In the genomic region with DNA sequence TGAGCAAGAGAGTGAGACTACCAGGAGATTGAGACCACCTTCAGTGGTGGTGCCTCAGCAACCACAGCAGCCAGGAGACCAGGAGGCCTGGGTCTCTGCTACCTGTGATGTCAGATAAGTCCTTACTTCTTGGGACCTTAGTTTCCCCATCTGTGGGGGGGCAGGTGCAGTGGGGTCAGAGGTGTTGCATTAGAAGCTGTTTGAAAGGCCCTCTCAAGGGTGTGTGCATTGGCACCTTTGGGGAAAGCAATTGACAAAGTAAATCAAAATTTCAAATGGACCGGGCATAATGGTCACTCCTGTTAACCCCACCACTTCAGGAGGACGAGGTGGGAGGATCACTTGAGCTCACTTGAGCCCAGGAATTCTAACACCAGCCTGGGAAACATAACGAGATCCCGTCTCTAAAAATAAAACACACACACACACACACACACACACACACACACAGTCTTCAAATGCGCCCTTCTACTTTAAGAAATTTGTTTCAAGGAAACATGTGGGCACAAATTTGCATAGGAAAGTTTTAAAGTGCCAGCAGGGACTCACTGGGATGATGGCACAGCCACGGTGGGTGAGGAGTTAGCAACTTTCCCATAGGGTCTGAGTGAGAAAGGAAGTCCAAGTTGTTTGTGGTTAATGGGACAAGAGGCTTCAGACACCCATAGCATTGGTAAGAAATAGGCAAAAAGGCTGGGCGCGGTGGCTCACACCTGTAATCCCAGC, we compare ENCODE assay signal across 1 cellular context.
TF ChIP-seq lines count a peak whose summit lies in the region.

No MANE protein-coding gene starts in this region.

TF ChIP-seq in GM23338, 12 proteins besides CTCF, POLR2A, EP300 and RAD21:
- no peak for TF ChIP-seq ETS1 (IDR thresholded peaks at IDR 0.05)
- no peak for TF ChIP-seq NANOG (IDR thresholded peaks at IDR 0.05; ENCODE audit: borderline replicate concordance)
- TF ChIP-seq EZH2 (IDR thresholded peaks at IDR 0.05; ENCODE audit: low read depth, unreplicated experiment), result no peak
- TF ChIP-seq ZNF114 (CRISPR knock-in tag; IDR thresholded peaks at IDR 0.05), result no peak
- no peak for TF ChIP-seq ZNF462 (CRISPR knock-in tag; IDR thresholded peaks at IDR 0.05)
- TF ChIP-seq ZNF331 (CRISPR knock-in tag; IDR thresholded peaks at IDR 0.05; ENCODE audit: low read depth), result no peak
- TF ChIP-seq EZH2phosphoT487 (IDR thresholded peaks at IDR 0.05; ENCODE audit: unreplicated experiment), result no peak
- TF ChIP-seq STAT1 (IDR thresholded peaks at IDR 0.05; ENCODE audit: unreplicated experiment), result no peak
- TF ChIP-seq POLR2AphosphoS5 (IDR thresholded peaks at IDR 0.05; ENCODE audit: low read depth), result no peak
- no peak for TF ChIP-seq CREB1 (CRISPR knock-in tag; IDR thresholded peaks at IDR 0.05; ENCODE audit: low read depth)
- TF ChIP-seq JUNB (IDR thresholded peaks at IDR 0.05; ENCODE audit: unreplicated experiment), result no peak
- TF ChIP-seq REST (IDR thresholded peaks at IDR 0.05; ENCODE audit: unreplicated experiment), result no peak
